ENCODE assay signal across 26 cellular contexts in genomic region chr3:138213373-138214085, GRCh38. TPM values are rescaled to one million over a fixed set of nuclear protein-coding genes. Genes with fewer than 3 reads are reported as not detected.
DNase-seq lines count a peak whose midpoint lies in the region; ATAC-seq, FAIRE-seq and TF ChIP-seq lines count a peak whose summit lies in the region.
"Had no signal": no experiment of that assay in that cellular context is flagged by ENCODE, and none has a peak within 500 bp of the region (broad histone marks: within the 10 kb centered on the region; RNA-seq: fewer than 3 reads in every experiment).

No MANE protein-coding gene starts in this region.

- no peak for FAIRE-seq in GM12891 (lab: Jason Lieb, UNC)
- FAIRE-seq: GM12878, TTC549 had no signal

- peaks cover 6 to 42% (median 16%) of the 10 kb centered on the region in 5 donors for H3K36me3 Mint-ChIP-seq in naive thymus-derived CD4-positive, alpha-beta T cell

- intact Hi-C loops in naive thymus-derived CD4-positive, alpha-beta T cell (cut with micrococcal nuclease) = loop anchor here in 1 of 2 donors (2.0 kb wide), 1 partner anchor 19 kb away; no protein-coding TSS in a partner anchor
- intact Hi-C loops in sciatic nerve (cut with DNase I) = no loop called here

- no peak overlapping the region for H3K4me2 ChIP-seq in Karpas-422 (ENCODE audit: low read depth, low read length, poor library complexity, severe bottlenecking)

- no peak overlapping the region for H2AFZ ChIP-seq in Karpas-422 (ENCODE audit: low read length)

- peak; percentile 71 for DNase-seq in GF-D8 (lab: John Stamatoyannopoulos, UW)
- DNase-seq in Karpas-422 = peak; percentile 30
- peak; percentile 32 for DNase-seq in SKM-1 treated with dmso at 0.1 percent for 144 hours (lab: John Stamatoyannopoulos, UW; ENCODE audit: unreplicated experiment)
- no peak for DNase-seq in naive thymus-derived CD4-positive, alpha-beta T cell
- DNase-seq in sciatic nerve (ENCODE audit: low spot score) = no peak
- no peak for DNase-seq in GM12891 (ENCODE audit: insufficient read length, low spot score)
- DNase-seq: activated CD4-positive, alpha-beta T cell treated with anti-CD3 and anti-CD28 coated beads for 4 hours; CD8-positive, alpha-beta memory T cell; central memory CD4-positive, alpha-beta T cell; GOT3; heart left ventricle; left colon; mesendoderm; NCI-H1436; NCI-H510A treated with DMSO at 0.1 percent for 48 hours; occipital lobe; stimulated activated CD4-positive, alpha-beta T cell treated with anti-CD3 and anti-CD28 coated beads, Interleukin-4, amount 100 ng/mL, for 4 hours; stomach had no signal

- H3K9me3 ChIP-seq in Karpas-422 (ENCODE audit: low read length) = no peaks in the 10 kb centered on the region
- H3K9me3 ChIP-seq in naive thymus-derived CD4-positive, alpha-beta T cell (ENCODE audit: control insufficient read depth in 2 of 3, low read length in 3 of 3) = no peaks in the 10 kb centered on the region
- H3K9me3 ChIP-seq: ascending aorta, heart left ventricle, stomach, tibial nerve had no signal

- peaks cover 7 to 59% (median 28%) of the 10 kb centered on the region in 7 donors for H3K4me1 Mint-ChIP-seq in naive thymus-derived CD4-positive, alpha-beta T cell

- H4K20me1 ChIP-seq in Karpas-422 (ENCODE audit: insufficient read depth, low read depth, low read length) = no peaks in the 10 kb centered on the region

- peak overlapping the region in 1 of 9 donors; percentile 19 for H3K27ac Mint-ChIP-seq in naive thymus-derived CD4-positive, alpha-beta T cell
- H3K27ac Mint-ChIP-seq: activated naive CD4-positive, alpha-beta T cell treated with anti-CD3 and anti-CD28 coated beads, Interleukin-2, amount 50 U/mL, for 72 hours; activated T-helper 1 cell treated with anti-CD3 and anti-CD28 coated beads, Interleukin-12 subunit alpha, Interleukin-12 subunit beta, Interleukin-2, Interleukin-4 antibody, amounts not matched to agents 30 ng/mL and 10 ng/mL and 1 ng/mL, durations not matched to agents 14 hours and 24 hours and 36 hours had no signal

- no peak overlapping the region for H3K27ac ChIP-seq in Karpas-422 (ENCODE audit: low read length)
- H3K27ac ChIP-seq in naive thymus-derived CD4-positive, alpha-beta T cell (ENCODE audit: low read depth, low read length) = no peak overlapping the region
- H3K27ac ChIP-seq: ascending aorta, heart left ventricle, stomach, tibial nerve had no signal

- no peaks in the 10 kb centered on the region for H3K27me3 ChIP-seq in Karpas-422 (ENCODE audit: low read length)
- H3K27me3 ChIP-seq in naive thymus-derived CD4-positive, alpha-beta T cell (ENCODE audit: control insufficient read depth in 2 of 2, insufficient read depth in 2 of 2, low read length in 2 of 2) = no peaks in the 10 kb centered on the region
- H3K27me3 ChIP-seq: ascending aorta, heart left ventricle, stomach, tibial nerve had no signal

- POLR2A ChIA-PET in naive thymus-derived CD4-positive, alpha-beta T cell (lab: Charles Lee) = interaction anchor here (0.9 kb wide), 1 partner anchor 11 kb away, joined by 3 read pairs; no protein-coding TSS in a partner anchor

- H3K4me3 Mint-ChIP-seq in naive thymus-derived CD4-positive, alpha-beta T cell = no peak overlapping the region
- H3K4me3 Mint-ChIP-seq: activated T-helper 1 cell treated with anti-CD3 and anti-CD28 coated beads, Interleukin-12 subunit alpha, Interleukin-12 subunit beta, Interleukin-2, Interleukin-4 antibody, amounts not matched to agents 30 ng/mL and 10 ng/mL and 1 ng/mL, durations not matched to agents 14 hours and 24 hours and 36 hours; CD8-positive, alpha-beta memory T cell had no signal

- H3K9me3 Mint-ChIP-seq in naive thymus-derived CD4-positive, alpha-beta T cell = no peaks in the 10 kb centered on the region
- H3K9me3 Mint-ChIP-seq: activated naive CD4-positive, alpha-beta T cell treated with anti-CD3 and anti-CD28 coated beads, Interleukin-2, amount 50 U/mL, for 72 hours; activated T-helper 1 cell treated with anti-CD3 and anti-CD28 coated beads, Interleukin-12 subunit alpha, Interleukin-12 subunit beta, Interleukin-2, Interleukin-4 antibody, amounts not matched to agents 30 ng/mL and 10 ng/mL and 1 ng/mL, durations not matched to agents 14 hours and 24 hours and 36 hours; CD8-positive, alpha-beta memory T cell had no signal

- no peaks in the 10 kb centered on the region for H3K27me3 Mint-ChIP-seq in naive thymus-derived CD4-positive, alpha-beta T cell
- H3K27me3 Mint-ChIP-seq: CD8-positive, alpha-beta memory T cell had no signal

- peaks cover 96% of the 10 kb centered on the region for H3K79me2 ChIP-seq in Karpas-422 (ENCODE audit: low read length)

- TF ChIP-seq POLR2A in GM12891 (IDR thresholded peaks at IDR 0.05; ENCODE audit: low read depth, low read length) = no peak

- H3K4me3 ChIP-seq in Karpas-422 (ENCODE audit: low read length) = no peak overlapping the region
- no peak overlapping the region for H3K4me3 ChIP-seq in naive thymus-derived CD4-positive, alpha-beta T cell (ENCODE audit: low read length)
- H3K4me3 ChIP-seq: ascending aorta, GM12878, heart left ventricle, stomach, tibial nerve had no signal

- H3K36me3 ChIP-seq in Karpas-422 (ENCODE audit: insufficient read depth, low read length) = peaks cover 18% of the 10 kb centered on the region; the same call in 1 of the 2 replicates
- H3K36me3 ChIP-seq in naive thymus-derived CD4-positive, alpha-beta T cell (ENCODE audit: control insufficient read depth in 2 of 3, insufficient read depth in 3 of 3, low read length in 3 of 3) = peaks cover 0 to 6% (median 3%) of the 10 kb centered on the region in 3 experiments

- CTCF ChIA-PET in naive thymus-derived CD4-positive, alpha-beta T cell (lab: Charles Lee) = interaction anchor here (0.7 kb wide), 1 partner anchor 131 kb away, joined by 9 read pairs; no protein-coding TSS in a partner anchor

- H3K9me2 ChIP-seq in Karpas-422 (replicated peaks; ENCODE audit: insufficient read depth, low read length) = no peaks in the 10 kb centered on the region

- H3K4me1 ChIP-seq in Karpas-422 (ENCODE audit: low read length) = 0 out of 2 replicates have a peak, but pooled peaks cover 3% of the 10 kb centered on the region
- no peaks in the 10 kb centered on the region for H3K4me1 ChIP-seq in naive thymus-derived CD4-positive, alpha-beta T cell (ENCODE audit: control insufficient read depth in 2 of 2, insufficient read depth in 2 of 2, low read length in 2 of 2)
- H3K4me1 ChIP-seq: ascending aorta had no signal

- peak; percentile 45 for ATAC-seq in naive thymus-derived CD4-positive, alpha-beta T cell
- no peak for ATAC-seq in HG03095 (IDR thresholded peaks at IDR 0.05; ENCODE audit: unreplicated experiment)
- ATAC-seq in HG03139 (IDR thresholded peaks at IDR 0.05; ENCODE audit: unreplicated experiment) = no peak
- ATAC-seq in sciatic nerve = no peak
- ATAC-seq: activated naive CD4-positive, alpha-beta T cell treated with anti-CD3 and anti-CD28 coated beads, Interleukin-2, amount 50 U/mL, for 72 hours; GM12878; heart left ventricle; left colon had no signal

- H3K9ac ChIP-seq in Karpas-422 (ENCODE audit: low read length) = no peak overlapping the region

TF ChIP-seq in GM12891, 5 proteins besides CTCF, POLR2A, EP300 and RAD21:
- TF ChIP-seq SPI1 (IDR thresholded peaks at IDR 0.05; ENCODE audit: low read depth, low read length) (no peak), POU2F2 (IDR thresholded peaks at IDR 0.05; ENCODE audit: low read depth, low read length) (no peak), PAX5 (IDR thresholded peaks at IDR 0.05; ENCODE audit: insufficient read depth, low read length, severe bottlenecking) (no peak), POLR2AphosphoS5 (IDR thresholded peaks at IDR 0.05; ENCODE audit: low read depth, low read length) (no peak), TAF1 (IDR thresholded peaks at IDR 0.05; ENCODE audit: low read depth, low read length) (no peak)

RNA-seq across cellular contexts. Expression of gene ARMC8, which starts 26.4 kb away (rescaled TPM):
- 22.0 and 64.0 TPM in 2 replicates for total RNA-seq in Karpas-422 (2014; rRNA removed; shearing (Covaris generic); ENCODE audit: low replicate concordance)
- 10 to 100 TPM; 51.9 to 72.3 (median 67.0) TPM for total RNA-seq in naive thymus-derived CD4-positive, alpha-beta T cell
- polyA plus RNA-seq in naive thymus-derived CD4-positive, alpha-beta T cell = 10 to 100 TPM; 43.3 to 44.1 TPM
- 48.9 TPM for total RNA-seq in sciatic nerve
- polyA plus RNA-seq in GM12891 (2012; ENCODE audit: low read depth, missing spikeins) = 16.1 TPM

RNA-seq across cellular contexts. Expression of gene DBR1, which starts 38.8 kb away (rescaled TPM):
- total RNA-seq in Karpas-422 (2014; rRNA removed; shearing (Covaris generic); ENCODE audit: low replicate concordance) = 9.7 and 12.3 TPM in 2 replicates
- total RNA-seq in naive thymus-derived CD4-positive, alpha-beta T cell = 10 to 100 TPM; 15.4 to 28.2 (median 20.8) TPM
- polyA plus RNA-seq in naive thymus-derived CD4-positive, alpha-beta T cell = 10 to 100 TPM; 14.7 to 23.2 TPM
- 14.6 TPM for total RNA-seq in sciatic nerve
- 7.2 TPM for polyA plus RNA-seq in GM12891 (2012; ENCODE audit: low read depth, missing spikeins)

Comparison
In these comparisons a context has a peak if more than half of its experiments do, and no peak if none do; other contexts are left out.
1. DNase-seq: peak in GF-D8 (single experiment), Karpas-422 (single experiment) and SKM-1 treated with dmso at 0.1 percent for 144 hours (single experiment); none in naive thymus-derived CD4-positive, alpha-beta T cell (0 of 9), sciatic nerve (single experiment) and GM12891 (single experiment).